Comparison of ENCODE assay signal across 15 cellular contexts in genomic region chr16:87057291-87057881, GRCh38.
DNase-seq lines count a peak whose midpoint lies in the region; ATAC-seq and TF ChIP-seq lines count a peak whose summit lies in the region.
"Had no signal": no experiment of that assay in that cellular context is flagged by ENCODE, and none has a peak within 500 bp of the region (broad histone marks: within the 10 kb centered on the region; RNA-seq: fewer than 3 reads in every experiment).

No MANE protein-coding gene starts in this region.

- peaks cover 21 to 56% of the 10 kb centered on the region in 2 donors for H3K27me3 Mint-ChIP-seq in effector memory CD8-positive, alpha-beta T cell

- no peak overlapping the region for H3K4me3 Mint-ChIP-seq in effector memory CD8-positive, alpha-beta T cell
- H3K4me3 Mint-ChIP-seq: activated CD4-positive, alpha-beta T cell treated with anti-CD3 and anti-CD28 coated beads, Interleukin-2, amount 10 ng/mL, durations not matched to agents 24 days and 14 days; natural killer cell; stimulated activated naive CD8-positive, alpha-beta T cell treated with anti-CD3 and anti-CD28 coated beads, Interleukin-15, Interleukin-2, amounts not matched to agents 100 ng/mL and 50 ng/mL, for 24 hours had no signal

- H3K36me3 ChIP-seq in H7 (replicated peaks; ENCODE audit: control insufficient read depth, insufficient read depth, low read length) = no peaks in the 10 kb centered on the region
- H3K36me3 ChIP-seq: BLaER1 had no signal

- no peaks in the 10 kb centered on the region for H3K36me3 Mint-ChIP-seq in effector memory CD8-positive, alpha-beta T cell (ENCODE audit: insufficient read depth)
- H3K36me3 Mint-ChIP-seq: brain, natural killer cell had no signal

- CTCF ChIA-PET in AG04449 (lab: Yijun Ruan, JAX) = interaction anchor here (2.0 kb wide), 1 partner anchor 493 kb away, joined by 17 read pairs; no protein-coding TSS in a partner anchor

- POLR2A ChIA-PET in AG04449 (lab: Yijun Ruan, JAX) = no interaction called here

- H3K27ac Mint-ChIP-seq in effector memory CD8-positive, alpha-beta T cell = no peak overlapping the region
- H3K27ac Mint-ChIP-seq: activated CD4-positive, alpha-beta T cell treated with anti-CD3 and anti-CD28 coated beads, Interleukin-2, amount 10 ng/mL, durations not matched to agents 24 days and 14 days; brain; natural killer cell; stimulated activated naive CD8-positive, alpha-beta T cell treated with anti-CD3 and anti-CD28 coated beads, Interleukin-15, Interleukin-2, amounts not matched to agents 100 ng/mL and 50 ng/mL, for 24 hours had no signal

- DNase-seq in AG04449 (ENCODE audit: low read depth, low spot score) (no peak), H7 (peak; percentile 89), foreskin fibroblast (peak in 1 of 2 donors; percentile 34), hypothalamus (lab: John Stamatoyannopoulos, UW) (no peak), NCI-H2171 (lab: John Stamatoyannopoulos, UW) (no peak)
- DNase-seq in effector memory CD8-positive, alpha-beta T cell = no peak
- DNase-seq: activated CD4-positive, alpha-beta T cell treated with anti-CD3 and anti-CD28 coated beads, Interleukin-2, amount 10 ng/mL, durations not matched to agents 24 days and 14 days; left ventricle myocardium superior; MV-4-11; natural killer cell had no signal

- no peaks in the 10 kb centered on the region for H3K27me3 ChIP-seq in H7 (ENCODE audit: control insufficient read depth, insufficient read depth, low read length)
- H3K27me3 ChIP-seq: BLaER1 had no signal

- peaks cover 5% of the 10 kb centered on the region in 2 donors for H3K4me1 Mint-ChIP-seq in effector memory CD8-positive, alpha-beta T cell (ENCODE audit: low read depth in 2 of 2)
- H3K4me1 Mint-ChIP-seq: activated CD4-positive, alpha-beta T cell treated with anti-CD3 and anti-CD28 coated beads, Interleukin-2, amount 10 ng/mL, durations not matched to agents 24 days and 14 days; natural killer cell had no signal

- H3K4me3 ChIP-seq in AG04449 (ENCODE audit: low read depth, low read length) (no peak overlapping the region), H7 (ENCODE audit: insufficient read depth, low read depth, low read length) (no peak overlapping the region), foreskin fibroblast (ENCODE audit: low read depth in 1 of 2, low read length in 2 of 2) (no peak overlapping the region)
- H3K4me3 ChIP-seq: BLaER1 had no signal

- H3K9me3 Mint-ChIP-seq in effector memory CD8-positive, alpha-beta T cell = peaks cover 3 to 7% of the 10 kb centered on the region in 2 donors
- H3K9me3 Mint-ChIP-seq: activated CD4-positive, alpha-beta T cell treated with anti-CD3 and anti-CD28 coated beads, Interleukin-2, amount 10 ng/mL, durations not matched to agents 24 days and 14 days; natural killer cell had no signal

- peak; percentile 13 for TF ChIP-seq CTCF in AG04449 (IDR thresholded peaks at IDR 0.05; ENCODE audit: insufficient read depth, low read length, missing control alignments)
- peak; percentile 7 for TF ChIP-seq CTCF in foreskin fibroblast (IDR thresholded peaks at IDR 0.05; ENCODE audit: low read depth, low read length)

- ATAC-seq in SK-N-SH treated with all-trans-retinoic acid at 6 μM for 48 hours = peak; percentile 35; the same call in 1 of the 3 replicates
- ATAC-seq in effector memory CD8-positive, alpha-beta T cell (replicated peaks) = no peak
- ATAC-seq in GM18517 (IDR thresholded peaks at IDR 0.05; ENCODE audit: unreplicated experiment) = no peak
- ATAC-seq: left ventricle myocardium superior, natural killer cell had no signal

TF ChIP-seq in SK-N-SH treated with all-trans-retinoic acid at 6 μM for 48 hours, 23 proteins besides CTCF, POLR2A, EP300 and RAD21:
- no peak for TF ChIP-seq SNAI2 (CRISPR knock-in tag; IDR thresholded peaks at IDR 0.05)
